Comparison of ENCODE assay signal across 1 cellular context in genomic region chr1:78492376-78492950, GRCh38.
TF ChIP-seq lines count a peak whose summit lies in the region.

No MANE protein-coding gene starts in this region.

TF ChIP-seq in GM23338, 12 proteins besides CTCF, POLR2A, EP300 and RAD21 (continued from another document):
- TF ChIP-seq ZNF462 (CRISPR knock-in tag; IDR thresholded peaks at IDR 0.05), result no peak
- no peak for TF ChIP-seq ETS1 (IDR thresholded peaks at IDR 0.05)
TF ChIP-seq in GM23338: peak in this region for 0.
